Comparison of ENCODE assay signal across 1 cellular context in genomic region chr9:129176786-129177442, GRCh38.
TF ChIP-seq lines count a peak whose summit lies in the region.

No MANE protein-coding gene starts in this region.

TF ChIP-seq in HEK293, 187 proteins besides CTCF, POLR2A, EP300 and RAD21 (continued from another document and continues in another):
- TF ChIP-seq ZNF518A (tag by site-specific recombination; conservative IDR thresholded peaks at IDR 0.05; ENCODE audit: low read depth) (no peak), ZBTB48 (tag by site-specific recombination; IDR thresholded peaks at IDR 0.05) (no peak), ZNF391 (tag by site-specific recombination; IDR thresholded peaks at IDR 0.05; ENCODE audit: borderline replicate concordance, low read depth) (no peak), KLF7 (tag by site-specific recombination; IDR thresholded peaks at IDR 0.05; ENCODE audit: borderline replicate concordance) (no peak), ZNF837 (tag by site-specific recombination; IDR thresholded peaks at IDR 0.05) (no peak), TRIM28 (IDR thresholded peaks at IDR 0.05; ENCODE audit: borderline replicate concordance, low read length) (no peak), ZNF792 (tag by site-specific recombination; IDR thresholded peaks at IDR 0.05) (no peak), BCL6B (tag by site-specific recombination; IDR thresholded peaks at IDR 0.05) (no peak), ZNF10 (tag by site-specific recombination; IDR thresholded peaks at IDR 0.05) (no peak), YY1 (tag by site-specific recombination; IDR thresholded peaks at IDR 0.05) (0 out of 2 replicates have a peak, but pooled peaks have one; percentile 19), ZBTB6 (tag by site-specific recombination; IDR thresholded peaks at IDR 0.05) (no peak), ZNF645 (tag by site-specific recombination; IDR thresholded peaks at IDR 0.05) (peak; percentile 72; the same call in 1 of the 2 replicates), EGR2 (tag by site-specific recombination; IDR thresholded peaks at IDR 0.05; ENCODE audit: low read depth) (peak; percentile 56), ZSCAN5A (tag by site-specific recombination; IDR thresholded peaks at IDR 0.05) (no peak), ZNF211 (tag by site-specific recombination; IDR thresholded peaks at IDR 0.05; ENCODE audit: low read depth) (no peak), ZSCAN16 (tag by site-specific recombination; IDR thresholded peaks at IDR 0.05) (no peak), ZNF660 (tag by site-specific recombination; IDR thresholded peaks at IDR 0.05) (no peak), ZFP37 (tag by site-specific recombination; IDR thresholded peaks at IDR 0.05) (0 out of 2 replicates have a peak, but pooled peaks have one; percentile 28), ZNF791 (tag by site-specific recombination; IDR thresholded peaks at IDR 0.05) (no peak), YY2 (tag by site-specific recombination; IDR thresholded peaks at IDR 0.05) (no peak; the same call in 1 of the 2 replicates), GLIS2 (tag by site-specific recombination; IDR thresholded peaks at IDR 0.05) (peak; percentile 81), ATF2 (tag by site-specific recombination; IDR thresholded peaks at IDR 0.05; ENCODE audit: low read depth) (no peak), ZBTB10 (tag by site-specific recombination; IDR thresholded peaks at IDR 0.05) (peak; percentile 86), ZNF488 (tag by site-specific recombination; IDR thresholded peaks at IDR 0.05) (no peak), SP2 (tag by site-specific recombination; IDR thresholded peaks at IDR 0.05) (no peak), HIC1 (tag by site-specific recombination; IDR thresholded peaks at IDR 0.05) (peak; percentile 58), ZSCAN4 (tag by site-specific recombination; IDR thresholded peaks at IDR 0.05) (no peak), ZNF354C (tag by site-specific recombination; IDR thresholded peaks at IDR 0.05; ENCODE audit: borderline replicate concordance, low read depth) (no peak)
